In genomic region chr4:176875026-176875425, GRCh38 we compare ENCODE assay signal across 18 cellular contexts.
DNase-seq lines count a peak whose midpoint lies in the region; ATAC-seq and TF ChIP-seq lines count a peak whose summit lies in the region.
"Had no signal": no experiment of that assay in that cellular context is flagged by ENCODE, and none has a peak within 500 bp of the region (broad histone marks: within the 10 kb centered on the region; RNA-seq: fewer than 3 reads in every experiment).

No MANE protein-coding gene starts in this region.

- peaks cover 13% of the 10 kb centered on the region for H3K4me1 ChIP-seq in adipocyte (ENCODE audit: control insufficient read depth, insufficient read depth, low read length)
- H3K4me1 ChIP-seq: BLaER1 treated with 17β-estradiol and CSF1 and Interleukin-3, amounts not matched to agents 10 nM and 100 nM; SJSA1 had no signal

- ATAC-seq in HG03135 (IDR thresholded peaks at IDR 0.05; ENCODE audit: unreplicated experiment), result no peak
- no peak for ATAC-seq in GM19463 (IDR thresholded peaks at IDR 0.05; ENCODE audit: unreplicated experiment)
- ATAC-seq: CD8-positive, alpha-beta T cell; K562; Right ventricle myocardium inferior had no signal

- H3K27me3 ChIP-seq in adipocyte (replicated peaks; ENCODE audit: control insufficient read depth, insufficient read depth, low read length), result no peaks in the 10 kb centered on the region
- H3K27me3 ChIP-seq: BLaER1 treated with 17β-estradiol and CSF1 and Interleukin-3, amounts not matched to agents 10 nM and 100 nM; SJSA1 had no signal

- H3K9me3 ChIP-seq in adipocyte (ENCODE audit: control insufficient read depth, low read length), result no peaks in the 10 kb centered on the region
- H3K9me3 ChIP-seq: SJSA1 had no signal

- TF ChIP-seq CTCF in fibroblast of the aortic adventitia (IDR thresholded peaks at IDR 0.05; ENCODE audit: insufficient read depth, low read length), result no peak

- DNase-seq in GM04503 (ENCODE audit: low read depth) (peak; percentile 27), adipocyte (ENCODE audit: low read depth) (no peak), fibroblast of the aortic adventitia (ENCODE audit: low read depth) (peak; percentile 40), stromal cell of bone marrow (ENCODE audit: low read depth) (peak; percentile 46), Kasumi-1 (lab: John Stamatoyannopoulos, UW) (no peak)
- DNase-seq: CD8-positive, alpha-beta T cell; DND-41; NCI-H1092 treated with DMSO at 0.1 percent for 48 hours; NCI-H146; NCI-H2029 treated with DMSO at 0.1 percent for 48 hours; NCI-H526; OCI-M1 had no signal

- H3K4me3 ChIP-seq in adipocyte (ENCODE audit: low read length) (peak overlapping the region; percentile 35), fibroblast of the aortic adventitia (ENCODE audit: low read depth, low read length) (no peak overlapping the region)
- H3K4me3 ChIP-seq: BLaER1 treated with 17β-estradiol and CSF1 and Interleukin-3, amounts not matched to agents 10 nM and 100 nM; K562; SJSA1 had no signal

- H3K9ac ChIP-seq in adipocyte (ENCODE audit: low read length), result no peak overlapping the region
- H3K9ac ChIP-seq: BLaER1 treated with 17β-estradiol and CSF1 and Interleukin-3, amounts not matched to agents 10 nM and 100 nM had no signal

- no peaks in the 10 kb centered on the region for H3K36me3 ChIP-seq in adipocyte (ENCODE audit: control insufficient read depth, insufficient read depth, low read length, severe bottlenecking)
- H3K36me3 ChIP-seq: BLaER1 treated with 17β-estradiol and CSF1 and Interleukin-3, amounts not matched to agents 10 nM and 100 nM; SJSA1 had no signal

Comparison
In these comparisons a context has a peak if more than half of its experiments do, and no peak if none do; other contexts are left out.
1. DNase-seq: peak in GM04503 (single experiment), fibroblast of the aortic adventitia (single experiment) and stromal cell of bone marrow (single experiment); none in adipocyte (single experiment) and Kasumi-1 (0 of 2).